11 cellular contexts compared by ENCODE assay signal in genomic region chr5:151005975-151006576, GRCh38. TPM values are rescaled to one million over a fixed set of nuclear protein-coding genes. Genes with fewer than 3 reads are reported as not detected.
DNase-seq lines count a peak whose midpoint lies in the region; TF ChIP-seq lines count a peak whose summit lies in the region.
"Had no signal": no experiment of that assay in that cellular context is flagged by ENCODE, and none has a peak within 500 bp of the region (broad histone marks: within the 10 kb centered on the region; RNA-seq: fewer than 3 reads in every experiment).

No MANE protein-coding gene starts in this region.

- H3K27ac ChIP-seq in AG04450 (ENCODE audit: low read depth, low read length) (no peak overlapping the region), ovary (peak overlapping the region; percentile 84 to 88), RWPE1 (no peak overlapping the region)
- H3K27ac ChIP-seq: BLaER1 had no signal

- H3K9me3 ChIP-seq in AG04450 (ENCODE audit: control insufficient read depth, insufficient read depth, low read length) (no peaks in the 10 kb centered on the region), MG63 (no peaks in the 10 kb centered on the region), ovary (no peaks in the 10 kb centered on the region)
- H3K9me3 ChIP-seq: BLaER1 had no signal

- peaks cover 9% of the 10 kb centered on the region for H3K27me3 ChIP-seq in AG04450 (ENCODE audit: control insufficient read depth, insufficient read depth, low read length)
- H3K27me3 ChIP-seq in MG63, result no peaks in the 10 kb centered on the region
- no peaks in the 10 kb centered on the region for H3K27me3 ChIP-seq in ovary
- H3K27me3 ChIP-seq: BLaER1 had no signal

- TF ChIP-seq POLR2A in ovary (IDR thresholded peaks at IDR 0.05), result no peak

- CTCF ChIA-PET in AG04450 (lab: Charles Lee) (interaction anchor here (0.8 to 9.2 kb wide), 6 partner anchors 11 to 646 kb away, joined by 3 to 229 read pairs (median 62); partner anchors contain the start of gene GPX3), RWPE1 (lab: Yijun Ruan, JAX) (interaction anchor here (1.4 to 1.5 kb wide), 2 partner anchors 109 to 159 kb away, joined by 3 to 7 read pairs; no protein-coding TSS in a partner anchor)

- 3 to 5% (median 3%) methylated on average over 7 of the region's 7 CpGs for WGBS in ovary, 3 donors

- no peak overlapping the region for H3K4me3 ChIP-seq in AG04450 (ENCODE audit: low read depth, low read length)
- H3K4me3 ChIP-seq in MG63, result no peak overlapping the region
- H3K4me3 ChIP-seq in foreskin fibroblast (ENCODE audit: low read depth in 1 of 2, low read length in 2 of 2), result no peak overlapping the region
- no peak overlapping the region for H3K4me3 ChIP-seq in ovary
- H3K4me3 ChIP-seq: BLaER1 had no signal

- POLR2A ChIA-PET in AG04450 (lab: Yijun Ruan, JAX), result no interaction called here
- POLR2A ChIA-PET in RWPE1 (lab: Yijun Ruan, JAX; ENCODE audit: low non-redundant PET), result no interaction called here

- H3K4me1 ChIP-seq in ovary (ENCODE audit: insufficient read depth), result peaks cover 29% of the 10 kb centered on the region
- H3K4me1 ChIP-seq: BLaER1 had no signal

- TF ChIP-seq EP300 in ovary (IDR thresholded peaks at IDR 0.05), result peak; percentile 86

- no peak for TF ChIP-seq CTCF in AG04450 (IDR thresholded peaks at IDR 0.05; ENCODE audit: low read depth, low read length)
- TF ChIP-seq CTCF in foreskin fibroblast (IDR thresholded peaks at IDR 0.05; ENCODE audit: low read depth, low read length), result no peak
- no peak for TF ChIP-seq CTCF in ovary (IDR thresholded peaks at IDR 0.05)
- TF ChIP-seq CTCF in RWPE1 (conservative IDR thresholded peaks at IDR 0.05; ENCODE audit: low read depth), result no peak

- H3K36me3 ChIP-seq in MG63 (no peaks in the 10 kb centered on the region), ovary (no peaks in the 10 kb centered on the region)
- H3K36me3 ChIP-seq: BLaER1 had no signal

- intact Hi-C loops in ovary (cut with DNase I), result loop anchor here in 3 of 4 donors (5.0 to 10.0 kb wide), 4 partner anchors 41 to 99 kb away; no protein-coding TSS in a partner anchor

- DNase-seq in AG04450 (ENCODE audit: low read depth, low spot score) (peak; percentile 30), MG63 (peak; percentile 96), foreskin fibroblast (peak; percentile 56 to 80), ovary (peak; percentile 87 to 95 (median 91)), T-helper 1 cell (no peak), RWPE1 (ENCODE audit: low spot score) (no peak)
- no peak for DNase-seq in stimulated activated CD4-positive, alpha-beta T cell treated with anti-CD3 and anti-CD28 coated beads, Interleukin-2, amount 100 ng/mL, for 48 hours
- DNase-seq in stimulated activated CD4-positive, alpha-beta T cell treated with anti-CD3 and anti-CD28 coated beads, Interleukin-2, amount 100 ng/mL, for 24 hours, result no peak
- DNase-seq: NCI-H1092 had no signal

RNA-seq across cellular contexts. Expression of gene GPX3, which starts 14.3 kb away (rescaled TPM):
- polyA plus RNA-seq in AG04450 (2011; rRNA removed) (3.7 TPM in 2 replicates), ovary (100 to 1,000 TPM; 635 to 827 TPM)
- 1.6 and 2.8 TPM in 2 replicates for polyA minus RNA-seq in AG04450 (2011; rRNA and poly(A)+ RNA removed)
- 2.3 and 5.6 TPM in 2 replicates for total RNA-seq in MG63 (2014; rRNA removed; shearing (Covaris generic); ENCODE audit: low replicate concordance)
- 100 to 1,000 TPM; 110 to 380 (median 269) TPM for total RNA-seq in ovary
- total RNA-seq: activated CD8-positive, alpha-beta memory T cell treated with anti-CD3 and anti-CD28 coated beads for 36 hours had no signal

Comparison
In these comparisons a context has a peak if more than half of its experiments do, and no peak if none do; other contexts are left out.
1. DNase-seq: peak in AG04450 (single experiment), MG63 (single experiment), foreskin fibroblast (2 of 2) and ovary (5 of 5); none in stimulated activated CD4-positive, alpha-beta T cell treated with anti-CD3 and anti-CD28 coated beads, Interleukin-2, amount 100 ng/mL, for 48 hours (0 of 2), stimulated activated CD4-positive, alpha-beta T cell treated with anti-CD3 and anti-CD28 coated beads, Interleukin-2, amount 100 ng/mL, for 24 hours (0 of 2), T-helper 1 cell (0 of 5) and RWPE1 (single experiment).
2. H3K27ac ChIP-seq: peak in ovary (2 of 2); none in AG04450 (single experiment) and RWPE1 (single experiment).
3. RNA of gene GPX3, which starts 14.3 kb away (total RNA-seq): 110 to 380 TPM in ovary; 2.3 to 5.6 TPM in MG63; every median in the first group is over 10 times any median in the second.